ENCODE assay signal across 25 cellular contexts in the genomic region with DNA sequence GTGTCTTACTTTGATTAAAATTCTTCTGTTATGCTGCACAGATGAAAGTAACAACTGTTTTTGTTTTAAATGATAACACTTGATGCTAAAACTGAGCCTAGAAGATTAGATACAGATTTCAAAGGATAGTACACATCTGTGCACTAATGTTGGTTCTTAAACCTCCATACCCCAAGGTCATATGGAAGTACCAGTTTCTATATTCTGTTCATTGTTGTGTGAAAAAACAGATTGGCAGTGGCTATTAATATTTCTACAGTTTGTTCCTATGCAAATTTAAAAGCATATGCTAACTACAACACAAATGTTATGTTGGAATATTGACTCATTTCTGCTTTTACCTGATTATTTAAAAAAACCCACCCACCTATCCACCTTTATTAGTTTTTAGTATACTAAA.
DNase-seq lines count a peak whose midpoint lies in the region; ATAC-seq and TF ChIP-seq lines count a peak whose summit lies in the region.
"Had no signal": no experiment of that assay in that cellular context is flagged by ENCODE, and none has a peak within 500 bp of the region (broad histone marks: within the 10 kb centered on the region; RNA-seq: fewer than 3 reads in every experiment).

No MANE protein-coding gene starts in this region.

- no peaks in the 10 kb centered on the region for H3K9me3 ChIP-seq in DOHH2 (ENCODE audit: control insufficient read depth, insufficient read depth, low read length)
- H3K9me3 ChIP-seq: esophagus squamous epithelium, lower lobe of right lung, right lobe of liver, testis had no signal

- peaks cover 52% of the 10 kb centered on the region for H3K4me1 ChIP-seq in DOHH2 (ENCODE audit: control insufficient read depth, low read length)
- H3K4me1 ChIP-seq: esophagus squamous epithelium, foreskin keratinocyte, lower lobe of right lung, right lobe of liver, testis had no signal

- no peaks in the 10 kb centered on the region for H4K20me1 ChIP-seq in DOHH2 (ENCODE audit: control insufficient read depth, insufficient read depth, low read depth, low read length)

- TF ChIP-seq CTCF in DOHH2 (IDR thresholded peaks at IDR 0.05; ENCODE audit: low read depth, low read length, poor library complexity, severe bottlenecking) (no peak), GM13977 (IDR thresholded peaks at IDR 0.05; ENCODE audit: extremely low read depth, insufficient read depth, missing control alignments) (no peak)

- H3K4me3 ChIP-seq in DOHH2 (ENCODE audit: low read length) = peak overlapping the region; percentile 32; the same call in 1 of the 2 replicates
- H3K4me3 ChIP-seq: esophagus squamous epithelium, lower lobe of right lung, right lobe of liver, spleen, testis had no signal

- peak overlapping the region; percentile 40 for H3K4me2 ChIP-seq in DOHH2 (ENCODE audit: low read length)

- H3K79me2 ChIP-seq in DOHH2 (ENCODE audit: control insufficient read depth, low read length) = no peaks in the 10 kb centered on the region

- H3K36me3 ChIP-seq in DOHH2 (ENCODE audit: control insufficient read depth, low read length) = no peaks in the 10 kb centered on the region
- H3K36me3 ChIP-seq: brain microvascular endothelial cell, esophagus squamous epithelium, lower lobe of right lung, right lobe of liver, spleen had no signal

- H3F3A ChIP-seq in DOHH2 (ENCODE audit: control insufficient read depth, insufficient read depth) = no peaks in the 10 kb centered on the region

- in situ Hi-C loops in GM13977 (cut with MboI; ENCODE audit: low pct_unique_long_range_greater_than_20kb, low sequenced_read_pairs, unreplicated experiment) = no loop called here

- ATAC-seq in GM18868 (IDR thresholded peaks at IDR 0.05; ENCODE audit: unreplicated experiment) (peak; percentile 44), HG02642 (IDR thresholded peaks at IDR 0.05; ENCODE audit: poor library complexity, unreplicated experiment) (peak; percentile 49), HG03432 (IDR thresholded peaks at IDR 0.05; ENCODE audit: unreplicated experiment) (peak; percentile 55), GM18870 (IDR thresholded peaks at IDR 0.05; ENCODE audit: unreplicated experiment) (no peak)
- ATAC-seq: foreskin keratinocyte; lower lobe of right lung; naive thymus-derived CD8-positive, alpha-beta T cell; right lobe of liver had no signal

- no peak for DNase-seq in NCI-H1048 (lab: John Stamatoyannopoulos, UW)
- no peak for DNase-seq in GM13977 (ENCODE audit: low spot score)
- DNase-seq in NCI-H146 (lab: John Stamatoyannopoulos, UW) = no peak
- DNase-seq: activated CD4-positive, alpha-beta memory T cell treated with anti-CD3 and anti-CD28 coated beads, Interleukin-2, amount 10 ng/mL, durations not matched to agents 7 days and 5 days; activated CD8-positive, alpha-beta memory T cell treated with anti-CD3 and anti-CD28 coated beads, Interleukin-2, amount 50 U/mL, for 48 hours; activated naive CD4-positive, alpha-beta T cell treated with anti-CD3 and anti-CD28 coated beads, Interleukin-2, amount 50 U/mL, for 16 hours; amniotic stem cell; brain microvascular endothelial cell; CD4-positive, alpha-beta memory T cell; cerebellar nuclear complex; esophagus squamous epithelium; foreskin keratinocyte; Kasumi-1; lower lobe of right lung; naive thymus-derived CD8-positive, alpha-beta T cell; NCI-H446; right lobe of liver; spleen; stimulated activated CD4-positive, alpha-beta T cell treated with anti-CD3 and anti-CD28 coated beads, Interleukin-2, amount 100 ng/mL, for 24 hours; testis had no signal

- peak overlapping the region; percentile 28 for H3K27ac ChIP-seq in DOHH2 (ENCODE audit: low read depth, low read length)
- H3K27ac ChIP-seq: brain microvascular endothelial cell, esophagus squamous epithelium, foreskin keratinocyte, lower lobe of right lung, right lobe of liver, spleen, testis had no signal

- no peaks in the 10 kb centered on the region for H3K27me3 ChIP-seq in DOHH2 (ENCODE audit: control insufficient read depth, low read length)
- H3K27me3 ChIP-seq: brain microvascular endothelial cell, esophagus squamous epithelium, foreskin keratinocyte, right lobe of liver, spleen, testis had no signal

- no peaks in the 10 kb centered on the region for H3K9me2 ChIP-seq in DOHH2 (replicated peaks; ENCODE audit: control insufficient read depth, low read length)
